ENCODE assay signal across 1 cellular context in the genomic region with DNA sequence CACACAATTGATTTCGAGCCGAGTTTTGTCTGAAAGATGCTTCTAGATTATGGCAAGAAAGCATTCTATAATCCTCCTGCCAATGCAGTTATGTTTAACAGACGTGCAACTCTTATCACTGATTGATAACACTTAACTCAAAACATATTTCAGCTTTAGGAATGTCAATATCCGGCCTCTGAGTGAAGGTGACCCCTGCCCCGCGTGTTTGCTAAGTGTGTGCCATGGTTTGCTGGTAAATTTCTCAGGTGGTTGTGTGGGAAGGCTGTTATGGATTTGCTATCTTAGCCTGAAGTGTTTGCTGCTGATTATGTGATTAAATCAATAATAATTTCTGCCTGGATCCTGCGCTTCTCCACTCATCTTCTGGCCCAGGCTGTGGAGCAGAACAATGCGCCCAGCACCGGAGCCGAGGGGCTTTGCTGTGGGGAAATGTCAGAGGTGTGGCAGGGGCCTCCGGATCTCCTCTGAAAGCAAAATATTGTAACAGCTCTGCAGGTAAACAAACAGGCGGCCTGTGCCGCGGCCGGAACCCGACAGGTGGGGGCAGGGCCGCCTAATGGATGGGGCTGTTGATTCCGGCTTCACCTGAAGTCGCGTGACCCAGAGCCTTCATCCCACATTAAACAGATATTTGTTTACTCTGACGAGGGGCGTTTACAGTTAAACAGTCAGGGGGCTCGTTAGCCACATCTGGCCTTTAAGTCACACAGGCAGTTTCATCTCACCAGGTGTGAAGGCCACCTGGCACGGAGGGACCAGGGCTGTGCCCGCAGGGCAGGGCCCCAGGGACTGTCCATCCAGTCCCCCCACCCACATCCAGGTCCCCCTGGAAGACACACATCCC.
A peak's percentile ranks its signal among the peaks of the same experiment; 100 is the strongest.
TF ChIP-seq lines count a peak whose summit lies in the region.

No MANE protein-coding gene starts in this region.

TF ChIP-seq in HepG2, 621 proteins besides CTCF, POLR2A, EP300 and RAD21 (continued from another document):
- TF ChIP-seq, protein P1, sequence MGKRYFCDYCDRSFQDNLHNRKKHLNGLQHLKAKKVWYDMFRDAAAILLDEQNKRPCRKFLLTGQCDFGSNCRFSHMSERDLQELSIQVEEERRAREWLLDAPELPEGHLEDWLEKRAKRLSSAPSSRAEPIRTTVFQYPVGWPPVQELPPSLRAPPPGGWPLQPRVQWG (CRISPR knock-in tag; IDR thresholded peaks at IDR 0.05; ENCODE audit: borderline replicate concordance, low read depth), result no peak
- TF ChIP-seq GABPB1 (CRISPR knock-in tag; IDR thresholded peaks at IDR 0.05) (0 out of 2 replicates have a peak, but pooled peaks have one; percentile 12), MXD4 (CRISPR knock-in tag; IDR thresholded peaks at IDR 0.05) (no peak), ZNF136 (CRISPR knock-in tag; IDR thresholded peaks at IDR 0.05; ENCODE audit: low read depth) (no peak), ZNF331 (CRISPR knock-in tag; IDR thresholded peaks at IDR 0.05) (no peak)
- TF ChIP-seq, protein P2, sequence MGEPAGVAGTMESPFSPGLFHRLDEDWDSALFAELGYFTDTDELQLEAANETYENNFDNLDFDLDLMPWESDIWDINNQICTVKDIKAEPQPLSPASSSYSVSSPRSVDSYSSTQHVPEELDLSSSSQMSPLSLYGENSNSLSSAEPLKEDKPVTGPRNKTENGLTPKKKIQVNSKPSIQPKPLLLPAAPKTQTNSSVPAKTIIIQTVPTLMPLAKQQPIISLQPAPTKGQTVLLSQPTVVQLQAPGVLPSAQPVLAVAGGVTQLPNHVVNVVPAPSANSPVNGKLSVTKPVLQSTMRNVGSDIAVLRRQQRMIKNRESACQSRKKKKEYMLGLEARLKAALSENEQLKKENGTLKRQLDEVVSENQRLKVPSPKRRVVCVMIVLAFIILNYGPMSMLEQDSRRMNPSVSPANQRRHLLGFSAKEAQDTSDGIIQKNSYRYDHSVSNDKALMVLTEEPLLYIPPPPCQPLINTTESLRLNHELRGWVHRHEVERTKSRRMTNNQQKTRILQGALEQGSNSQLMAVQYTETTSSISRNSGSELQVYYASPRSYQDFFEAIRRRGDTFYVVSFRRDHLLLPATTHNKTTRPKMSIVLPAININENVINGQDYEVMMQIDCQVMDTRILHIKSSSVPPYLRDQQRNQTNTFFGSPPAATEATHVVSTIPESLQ (CRISPR knock-in tag; conservative IDR thresholded peaks at IDR 0.05), result no peak
